In genomic region chr4:97073194-97073593, GRCh38 we compare ENCODE assay signal across 15 cellular contexts.
DNase-seq lines count a peak whose midpoint lies in the region; ATAC-seq and TF ChIP-seq lines count a peak whose summit lies in the region.
"Had no signal": no experiment of that assay in that cellular context is flagged by ENCODE, and none has a peak within 500 bp of the region (broad histone marks: within the 10 kb centered on the region; RNA-seq: fewer than 3 reads in every experiment).

No MANE protein-coding gene starts in this region.

- TF ChIP-seq POLR2A in erythroblast (IDR thresholded peaks at IDR 0.05; ENCODE audit: low read length): no peak

- H3K4me3 ChIP-seq in Jurkat, Clone E6-1 (ENCODE audit: low read length): no peak overlapping the region
- no peak overlapping the region for H3K4me3 ChIP-seq in ascending aorta

- H3K27ac ChIP-seq in ascending aorta: no peak overlapping the region

- no peaks in the 10 kb centered on the region for H3K4me1 ChIP-seq in ascending aorta

- H3K9me3 ChIP-seq in ascending aorta: no peaks in the 10 kb centered on the region

- no peaks in the 10 kb centered on the region for H3K36me3 ChIP-seq in ascending aorta

- no peak for ATAC-seq in GM21576 (IDR thresholded peaks at IDR 0.05; ENCODE audit: unreplicated experiment)

- intact Hi-C loops in ascending aorta (cut with DNase I): no loop called here

- no peak for TF ChIP-seq CTCF in ascending aorta (IDR thresholded peaks at IDR 0.05)

- DNase-seq in CMK (ENCODE audit: low read depth): peak; percentile 38
- DNase-seq in Jurkat, Clone E6-1 (ENCODE audit: low read depth, low spot score): peak; percentile 42
- peak; percentile 5 for DNase-seq in SW480 (ENCODE audit: low spot score)
- DNase-seq in iris pigment epithelial cell (ENCODE audit: low read depth): peak; percentile 0
- DNase-seq in NCI-H1436 (lab: John Stamatoyannopoulos, UW): no peak
- DNase-seq in erythroblast (lab: John Stamatoyannopoulos, UW): no peak
- no peak for DNase-seq in ascending aorta (ENCODE audit: low spot score in 2 of 2)
- DNase-seq: EL, H9, NCI-H1048, NCI-H1694 treated with DMSO at 0.1 percent for 48 hours, NCI-H446 treated with DMSO at 0.1 percent for 48 hours, NCI-H748 treated with DMSO at 0.1 percent for 48 hours, SHP77 treated with DMSO at 0.1 percent for 48 hours had no signal

- H3K27me3 ChIP-seq in ascending aorta: no peaks in the 10 kb centered on the region

Comparison
In these comparisons a context has a peak if more than half of its experiments do, and no peak if none do; other contexts are left out.
1. DNase-seq: peak in CMK (single experiment), Jurkat, Clone E6-1 (single experiment), SW480 (single experiment) and iris pigment epithelial cell (single experiment); none in NCI-H1436 (single experiment), erythroblast (0 of 2) and ascending aorta (0 of 2).